In genomic region chr2:76610451-76610850, GRCh38 we compare ENCODE assay signal across 16 cellular contexts.
DNase-seq lines count a peak whose midpoint lies in the region; ATAC-seq, FAIRE-seq and TF ChIP-seq lines count a peak whose summit lies in the region.
"Had no signal": no experiment of that assay in that cellular context is flagged by ENCODE, and none has a peak within 500 bp of the region (broad histone marks: within the 10 kb centered on the region; RNA-seq: fewer than 3 reads in every experiment).

No MANE protein-coding gene starts in this region.

- CTCF ChIA-PET in H1 (lab: Charles Lee; ENCODE audit: partially characterized antibody) = interaction anchor here (0.6 to 1.0 kb wide), 2 partner anchors 11 to 259 kb away, joined by 3 to 5 read pairs; no protein-coding TSS in a partner anchor

- intact Hi-C loops in heart left ventricle (cut with DNase I) = no loop called here

- H3K36me3 ChIP-seq in H7 (replicated peaks; ENCODE audit: control insufficient read depth, insufficient read depth, low read length) (no peaks in the 10 kb centered on the region), H1 (ENCODE audit: control insufficient read depth in 2 of 4, insufficient read depth in 4 of 4, low read length in 3 of 4) (no peaks in the 10 kb centered on the region), heart left ventricle (no peaks in the 10 kb centered on the region)
- H3K36me3 ChIP-seq: HAP-1 had no signal

- H3K79me2 ChIP-seq in H1 (ENCODE audit: control insufficient read depth in 1 of 2, insufficient read depth in 2 of 2, low read length in 2 of 2) = no peaks in the 10 kb centered on the region

- no peak overlapping the region for H4K91ac ChIP-seq in H1 (replicated peaks; ENCODE audit: insufficient read length, low read length)

- H3K4me1 ChIP-seq in H1 (replicated peaks in 1 of 4; ENCODE audit: control insufficient read depth in 3 of 4, insufficient read depth in 4 of 4, low read length in 3 of 4) (peaks cover 2 to 8% (median 5%) of the 10 kb centered on the region in 4 experiments; a peak in 6 of 7 replicates), heart left ventricle (no peaks in the 10 kb centered on the region)
- H3K4me1 ChIP-seq: HAP-1 had no signal

- WGBS in H1 (ENCODE audit: extremely low coverage in 1 of 2, insufficient coverage in 1 of 2, insufficient read length in 1 of 2, insufficient replicate concordance in 2 of 2, low coverage in 1 of 2, low lambda C conversion rate in 2 of 2, missing lambda C conversion rate in 1 of 2), 2 experiments = 22% methylated on average over 3 of the region's 3 CpGs; no CpG with 5 or more reads in 1 of the 2 experiments
- 67 to 84% (median 78%) methylated on average over 3 of the region's 3 CpGs for WGBS in heart left ventricle, 4 donors

- TF ChIP-seq RAD21 in H1 (IDR thresholded peaks at IDR 0.05 in 1 of 2, conservative IDR thresholded peaks at IDR 0.05 in 1 of 2; ENCODE audit: low read depth in 2 of 2, low read length in 2 of 2) = no peak

- H4K8ac ChIP-seq in H1 (ENCODE audit: extremely low read depth, insufficient read depth, low read length) = no peak overlapping the region

- H3K23ac ChIP-seq in H1 (ENCODE audit: insufficient read length) = no peak overlapping the region

- no peak overlapping the region for H2BK20ac ChIP-seq in H1 (ENCODE audit: low read length)

- H2AFZ ChIP-seq in H1 (ENCODE audit: low read length) = no peak overlapping the region

- H3K9ac ChIP-seq in H1 (replicated peaks in 1 of 4; ENCODE audit: extremely low read depth in 1 of 4, low read depth in 3 of 4, low read length in 3 of 4) = no peak overlapping the region

- no peaks in the 10 kb centered on the region for H3K27me3 ChIP-seq in H7 (ENCODE audit: control insufficient read depth, insufficient read depth, low read length)
- no peaks in the 10 kb centered on the region for H3K27me3 ChIP-seq in H1 (replicated peaks in 1 of 4; ENCODE audit: control insufficient read depth in 3 of 4, extremely low read depth in 1 of 4, insufficient read depth in 3 of 4, low read length in 3 of 4)
- no peaks in the 10 kb centered on the region for H3K27me3 ChIP-seq in heart left ventricle

- no peak overlapping the region for H2BK5ac ChIP-seq in H1 (ENCODE audit: low read depth, low read length)

- no peak overlapping the region for H3K56ac ChIP-seq in H1 (replicated peaks; ENCODE audit: insufficient read length, low read depth, low read length)

- TF ChIP-seq CTCF in H1 (IDR thresholded peaks at IDR 0.05; ENCODE audit: control extremely low read depth in 1 of 3, insufficient read depth in 1 of 3, low read depth in 1 of 3, low read length in 3 of 3) (no peak), heart left ventricle (IDR thresholded peaks at IDR 0.05) (no peak)

- no peak overlapping the region for H3K27ac ChIP-seq in H1 (ENCODE audit: low read depth, low read length)
- no peak overlapping the region for H3K27ac ChIP-seq in heart left ventricle

- H3K4me2 ChIP-seq in H1 (ENCODE audit: insufficient read depth in 1 of 2, low read depth in 2 of 2, low read length in 2 of 2) = peak overlapping the region; percentile 3 to 36; a peak in 2 of 4 replicates

- TF ChIP-seq EP300 in H1 (IDR thresholded peaks at IDR 0.05; ENCODE audit: borderline replicate concordance in 1 of 2, low read depth in 2 of 2, low read length in 2 of 2) = no peak

- POLR2A ChIA-PET in H1 (lab: Charles Lee; ENCODE audit: partially characterized antibody) = no interaction called here

- peak overlapping the region; percentile 98 for H4K5ac ChIP-seq in H1 (ENCODE audit: insufficient read length, low read depth, low read length)

- H3K14ac ChIP-seq in H1 (ENCODE audit: insufficient read length) = no peak overlapping the region

- H2BK15ac ChIP-seq in H1 (ENCODE audit: low read length) = no peak overlapping the region

- H3K4me3 ChIP-seq in H7 (ENCODE audit: insufficient read depth, low read depth, low read length) (no peak overlapping the region), H1 (ENCODE audit: extremely low read depth in 1 of 4, insufficient read depth in 2 of 4, low read depth in 3 of 4, low read length in 4 of 4) (peak overlapping the region in 1 of 4 experiments; percentile 20; a peak in 1 of 8 replicates), heart left ventricle (no peak overlapping the region)
- H3K4me3 ChIP-seq: HAP-1 had no signal

- DNase-seq in H7 (peak; percentile 12), H1 (ENCODE audit: low read depth in 1 of 2, low spot score in 2 of 2) (no peak), iPS-NIHi11 (ENCODE audit: low spot score) (peak; percentile 9), SHP77 treated with DMSO at 0.1 percent for 48 hours (lab: John Stamatoyannopoulos, UW) (no peak), heart left ventricle (no peak), 8988T (no peak), erythroblast (lab: John Stamatoyannopoulos, UW) (no peak)
- DNase-seq: C1 segment of cervical spinal cord; Calu3; CD4-positive, alpha-beta memory T cell; COR-L47; DMS53; DMS79 treated with DMSO at 0.1 percent for 48 hours; GF-D8 had no signal

- no peaks in the 10 kb centered on the region for H3K23me2 ChIP-seq in H1 (ENCODE audit: low read depth, low read length)

- ATAC-seq in heart left ventricle = no peak

- no peaks in the 10 kb centered on the region for H3K79me1 ChIP-seq in H1 (ENCODE audit: low read depth, low read length)

- FAIRE-seq in H1 (lab: Jason Lieb, UNC) = no peak
- FAIRE-seq: GM12891 had no signal

- no peaks in the 10 kb centered on the region for H4K20me1 ChIP-seq in H1 (replicated peaks in 1 of 2; ENCODE audit: control insufficient read depth in 1 of 2, insufficient read depth in 2 of 2, low read length in 2 of 2)

- H3K9me3 ChIP-seq in H1 (ENCODE audit: insufficient read depth in 2 of 2, low read depth in 1 of 2, low read length in 1 of 2) (no peaks in the 10 kb centered on the region), heart left ventricle (no peaks in the 10 kb centered on the region)
- H3K9me3 ChIP-seq: HAP-1 had no signal

- no peak overlapping the region for H2AK5ac ChIP-seq in H1 (ENCODE audit: low read depth, low read length)

- H2BK120ac ChIP-seq in H1 (replicated peaks; ENCODE audit: low read depth, low read length) = no peak overlapping the region

- H2BK12ac ChIP-seq in H1 (ENCODE audit: low read depth, low read length) = no peak overlapping the region

- no peak overlapping the region for H3K4ac ChIP-seq in H1 (replicated peaks; ENCODE audit: insufficient read length, low read depth, low read length)

- no peak overlapping the region; the same call in 1 of the 2 replicates for H3K18ac ChIP-seq in H1 (ENCODE audit: extremely low read depth, low read length)

- TF ChIP-seq POLR2A in H1 (IDR thresholded peaks at IDR 0.05; ENCODE audit: control extremely low read depth in 1 of 2, low read depth in 2 of 2, low read length in 2 of 2) = no peak
- no peak for TF ChIP-seq POLR2A in heart left ventricle (IDR thresholded peaks at IDR 0.05)
- no peak for TF ChIP-seq POLR2A in erythroblast (IDR thresholded peaks at IDR 0.05; ENCODE audit: low read length)

TF ChIP-seq in H1, 55 proteins besides CTCF, POLR2A, EP300 and RAD21:
- TF ChIP-seq EGR1 (IDR thresholded peaks at IDR 0.05; ENCODE audit: borderline replicate concordance, low read depth, low read length) (no peak), BRCA1 (IDR thresholded peaks at IDR 0.05; ENCODE audit: low read depth, low read length) (no peak), CTBP2 (IDR thresholded peaks at IDR 0.05; ENCODE audit: borderline replicate concordance, insufficient read depth, insufficient read length, low read length) (no peak), SP4 (IDR thresholded peaks at IDR 0.05; ENCODE audit: low read length) (no peak), RBBP5 (IDR thresholded peaks at IDR 0.05; ENCODE audit: borderline replicate concordance, low read depth, low read length) (no peak), KDM5A (IDR thresholded peaks at IDR 0.05; ENCODE audit: low read length) (no peak), SIRT6 (IDR thresholded peaks at IDR 0.05; ENCODE audit: low read length) (no peak), SAP30 (IDR thresholded peaks at IDR 0.05; ENCODE audit: insufficient read depth, insufficient replicate concordance, low read length) (no peak), HDAC6 (IDR thresholded peaks at IDR 0.05; ENCODE audit: low read depth, low read length) (no peak), SP1 (IDR thresholded peaks at IDR 0.05; ENCODE audit: low read depth, low read length) (no peak), PHF8 (conservative IDR thresholded peaks at IDR 0.05; ENCODE audit: low read depth, low read length) (no peak), TCF12 (IDR thresholded peaks at IDR 0.05; ENCODE audit: low read depth, low read length) (no peak), CREB1 (IDR thresholded peaks at IDR 0.05) (no peak), TAF7 (optimal IDR thresholded peaks at IDR 0.05; ENCODE audit: borderline replicate concordance, low read depth, low read length) (no peak)
- TF ChIP-seq, protein P1, sequence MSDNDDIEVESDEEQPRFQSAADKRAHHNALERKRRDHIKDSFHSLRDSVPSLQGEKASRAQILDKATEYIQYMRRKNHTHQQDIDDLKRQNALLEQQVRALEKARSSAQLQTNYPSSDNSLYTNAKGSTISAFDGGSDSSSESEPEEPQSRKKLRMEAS (IDR thresholded peaks at IDR 0.05) = no peak
- TF ChIP-seq, protein P2, sequence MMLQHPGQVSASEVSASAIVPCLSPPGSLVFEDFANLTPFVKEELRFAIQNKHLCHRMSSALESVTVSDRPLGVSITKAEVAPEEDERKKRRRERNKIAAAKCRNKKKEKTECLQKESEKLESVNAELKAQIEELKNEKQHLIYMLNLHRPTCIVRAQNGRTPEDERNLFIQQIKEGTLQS (IDR thresholded peaks at IDR 0.05; ENCODE audit: insufficient read depth, low read depth, low read length) = no peak

Comparison
In these comparisons a context has a peak if more than half of its experiments do, and no peak if none do; other contexts are left out.
1. DNase-seq: peak in H7 (single experiment) and iPS-NIHi11 (single experiment); none in H1 (0 of 2), SHP77 treated with DMSO at 0.1 percent for 48 hours (single experiment), heart left ventricle (0 of 5), 8988T (single experiment) and erythroblast (0 of 2).